ENCODE assay signal across 8 cellular contexts in the genomic region with DNA sequence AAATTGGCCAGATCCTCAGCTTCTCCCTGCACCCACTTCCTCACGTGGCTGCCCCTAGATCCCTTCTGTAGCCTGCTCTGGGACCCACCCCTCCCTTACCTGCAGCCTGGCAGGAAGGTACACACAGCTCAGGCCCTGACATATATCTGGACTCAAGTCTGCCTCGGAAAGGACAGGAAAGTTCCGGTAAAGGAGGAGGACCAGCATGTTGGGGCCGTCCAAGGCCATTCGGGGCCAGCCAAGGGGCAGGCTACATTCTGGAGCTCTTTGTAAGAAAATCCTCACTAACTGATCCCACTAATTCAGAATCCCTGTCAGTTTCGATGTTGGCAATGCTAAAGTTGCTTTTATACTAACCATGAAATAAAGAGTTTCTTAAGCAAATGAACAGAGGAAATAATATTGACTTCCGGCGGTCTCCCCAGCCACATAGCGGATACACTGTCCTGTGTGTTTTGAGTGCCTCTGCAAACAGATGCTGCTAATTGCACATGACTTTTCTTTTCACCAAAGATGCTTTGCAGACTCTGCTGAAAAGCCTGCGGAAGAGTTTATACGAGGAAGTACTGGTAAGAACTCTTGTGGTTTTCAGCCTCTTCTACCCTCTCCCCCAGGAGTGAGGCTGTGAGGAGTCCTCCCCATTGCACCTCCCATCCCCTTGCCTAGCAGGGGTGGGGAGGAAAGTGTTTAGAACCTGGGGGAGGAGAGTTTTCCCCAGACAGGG. TPM values are rescaled to one million over a fixed set of nuclear protein-coding genes. Genes with fewer than 3 reads are reported as not detected.
DNase-seq lines count a peak whose midpoint lies in the region; FAIRE-seq and TF ChIP-seq lines count a peak whose summit lies in the region.

No MANE protein-coding gene starts in this region.

- no peak for FAIRE-seq in small intestine (lab: Jason Lieb, UNC)

- no peaks in the 10 kb centered on the region for H3K36me3 ChIP-seq in small intestine (ENCODE audit: control insufficient read depth in 2 of 2, insufficient read depth in 2 of 2, low read length in 2 of 2)

- in situ Hi-C loops in GM13976 (cut with MboI; ENCODE audit: low sequenced_read_pairs, unreplicated experiment), result no loop called here

- TF ChIP-seq CTCF in fibroblast of villous mesenchyme (IDR thresholded peaks at IDR 0.05; ENCODE audit: insufficient read depth, low read depth, low read length) (no peak), GM13976 (IDR thresholded peaks at IDR 0.05; ENCODE audit: borderline replicate concordance, control extremely low read depth, extremely low read depth, insufficient read depth, missing control alignments) (no peak)

- peak overlapping the region; percentile 16 to 84 for H3K27ac ChIP-seq in small intestine (ENCODE audit: low read depth in 1 of 2, low read length in 1 of 2)

- DNase-seq in Kasumi-1 (lab: John Stamatoyannopoulos, UW) (peak; percentile 96), UCSD-AML1 (lab: John Stamatoyannopoulos, UW; ENCODE audit: unreplicated experiment) (peak; percentile 36), fibroblast of villous mesenchyme (ENCODE audit: low read depth) (peak; percentile 27), small intestine (peak; percentile 69), epidermal melanocyte (ENCODE audit: insufficient read length, low spot score) (no peak), DMS 273 treated with DMSO at 0.1 percent for 48 hours (lab: John Stamatoyannopoulos, UW) (no peak), LoVo (ENCODE audit: low spot score) (no peak), GM13976 (ENCODE audit: low spot score) (no peak)

- H3K4me3 ChIP-seq in fibroblast of villous mesenchyme (ENCODE audit: low read depth, low read length) (no peak overlapping the region), small intestine (ENCODE audit: low read depth in 1 of 2, low read length in 2 of 2) (no peak overlapping the region)

- 38 to 80% (median 56%) methylated on average over 11 of the region's 11 CpGs for WGBS in small intestine, 3 donors

- no peaks in the 10 kb centered on the region for H3K9me3 ChIP-seq in small intestine (ENCODE audit: control insufficient read depth, low read depth)

- H3K4me1 ChIP-seq in small intestine (ENCODE audit: control insufficient read depth in 2 of 2, insufficient read depth in 1 of 2, low read depth in 1 of 2, low read length in 1 of 2), result peaks cover 0 to 2% of the 10 kb centered on the region in 2 donors

- H3K27me3 ChIP-seq in small intestine (ENCODE audit: control insufficient read depth in 2 of 2, insufficient read depth in 2 of 2, low read length in 2 of 2), result no peaks in the 10 kb centered on the region

RNA-seq across cellular contexts. Expression of a gene that starts 54.8 kb away (rescaled TPM):
- total RNA-seq in fibroblast of villous mesenchyme, result 0.43 and 0.64 TPM in 2 replicates
- polyA plus RNA-seq in small intestine, result 10 to 100 TPM in 1 of 3 donors, 1 to 10 TPM in 2; 3.3 to 12.7 (median 3.5) TPM

Comparison
In these comparisons a context has a peak if more than half of its experiments do, and no peak if none do; other contexts are left out.
1. DNase-seq: peak in Kasumi-1 (2 of 2), UCSD-AML1 (single experiment), fibroblast of villous mesenchyme (single experiment) and small intestine (single experiment); none in epidermal melanocyte (single experiment), DMS 273 treated with DMSO at 0.1 percent for 48 hours (single experiment), LoVo (single experiment) and GM13976 (single experiment).